Comparison of ENCODE assay signal across 8 cellular contexts in the genomic region with DNA sequence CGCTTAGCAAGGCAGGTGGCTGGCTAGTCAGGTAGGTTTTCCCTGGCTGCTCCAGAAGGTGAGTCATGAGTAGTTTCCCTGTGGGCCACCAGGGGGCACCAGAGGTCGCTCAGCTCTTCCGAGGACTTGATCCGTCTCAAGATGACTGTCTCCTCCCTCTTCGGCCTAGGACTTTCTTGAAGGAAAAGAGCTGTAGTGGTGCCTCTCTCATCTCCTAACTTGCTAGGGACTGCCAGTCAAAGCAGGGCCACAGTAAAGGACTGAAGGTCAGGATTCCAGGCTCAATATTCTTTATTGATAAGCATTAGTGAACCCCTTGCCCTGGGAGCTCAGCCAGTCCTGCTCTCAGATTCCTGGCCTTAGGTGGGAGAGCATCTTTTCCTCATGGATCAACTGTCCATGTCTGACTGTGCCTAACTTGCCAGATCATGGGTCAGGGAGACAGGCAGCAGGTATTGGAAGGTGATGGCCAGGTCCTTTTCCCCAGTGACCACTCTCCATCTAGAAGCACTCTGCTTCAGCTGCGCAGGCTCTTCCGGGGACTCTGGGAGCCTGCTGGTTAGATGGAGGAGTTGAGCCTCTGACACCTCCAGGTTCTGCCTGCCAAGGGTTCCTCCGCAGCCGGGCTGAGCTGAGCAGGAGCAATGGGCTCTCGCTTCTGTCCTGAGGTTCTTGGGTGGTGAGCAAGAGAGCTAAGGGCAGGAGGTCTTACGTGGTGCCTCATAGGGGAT. TPM values are rescaled to one million over a fixed set of nuclear protein-coding genes. Genes with fewer than 3 reads are reported as not detected.
A peak's percentile ranks its signal among the peaks of the same experiment; 100 is the strongest.
DNase-seq lines count a peak whose midpoint lies in the region; ATAC-seq, FAIRE-seq and TF ChIP-seq lines count a peak whose summit lies in the region.

No MANE protein-coding gene starts in this region.

- no peak for FAIRE-seq in D721Med (lab: Jason Lieb, UNC)
- FAIRE-seq in pancreas (lab: Jason Lieb, UNC): no peak

- no peaks in the 10 kb centered on the region for H3K36me3 ChIP-seq in KMS-11 (ENCODE audit: insufficient read depth)
- no peaks in the 10 kb centered on the region for H3K36me3 ChIP-seq in pancreas

- H3K4me1 ChIP-seq in KMS-11 (ENCODE audit: low read depth, poor library complexity, severe bottlenecking) (peaks cover 41% of the 10 kb centered on the region), pancreas (peaks cover 13 to 50% (median 29%) of the 10 kb centered on the region in 3 donors)

- H3K27ac ChIP-seq in KMS-11: no peak overlapping the region
- peak overlapping the region in 3 of 4 donors; percentile 23 to 62 (median 27) for H3K27ac ChIP-seq in pancreas

- peak overlapping the region; percentile 10; the same call in 1 of the 2 replicates for H2AFZ ChIP-seq in KMS-11 (ENCODE audit: low read depth)

- no peak overlapping the region for H3K9ac ChIP-seq in KMS-11

- H3K27me3 ChIP-seq in KMS-11 (ENCODE audit: insufficient read depth, low read depth) (no peaks in the 10 kb centered on the region), pancreas (no peaks in the 10 kb centered on the region)

- H3K9me3 Mint-ChIP-seq in activated naive CD4-positive, alpha-beta T cell treated with anti-CD3 and anti-CD28 coated beads for 36 hours: no peaks in the 10 kb centered on the region

- peak overlapping the region; percentile 35 for H3K4me3 Mint-ChIP-seq in activated naive CD4-positive, alpha-beta T cell treated with anti-CD3 and anti-CD28 coated beads for 36 hours

- peak overlapping the region; percentile 86 for H3K27ac Mint-ChIP-seq in activated naive CD4-positive, alpha-beta T cell treated with anti-CD3 and anti-CD28 coated beads for 36 hours

- ATAC-seq in pancreas (peak; percentile 23 to 40 (median 34)), GM18517 (IDR thresholded peaks at IDR 0.05; ENCODE audit: unreplicated experiment) (no peak), GM19467 (IDR thresholded peaks at IDR 0.05; ENCODE audit: unreplicated experiment) (no peak)

- no peak overlapping the region for H3K4me3 ChIP-seq in KMS-11 (IDR thresholded peaks at IDR 0.05; ENCODE audit: insufficient read depth, low read depth, low read length)
- peak overlapping the region in 1 of 4 donors; percentile 63 for H3K4me3 ChIP-seq in pancreas

- CTCF ChIA-PET in activated naive CD4-positive, alpha-beta T cell treated with anti-CD3 and anti-CD28 coated beads for 36 hours (lab: Charles Lee): interaction anchor here (0.6 to 17.3 kb wide), 29 partner anchors 9 to 391 kb away, joined by 3 to 636 read pairs (median 5); a partner anchor contains a TSS

- no peaks in the 10 kb centered on the region for H3K27me3 Mint-ChIP-seq in activated naive CD4-positive, alpha-beta T cell treated with anti-CD3 and anti-CD28 coated beads for 36 hours (ENCODE audit: low read depth)

- H3K9me3 ChIP-seq in pancreas: no peaks in the 10 kb centered on the region

- peak; percentile 85 for TF ChIP-seq CTCF in D721Med (IDR thresholded peaks at IDR 0.05; ENCODE audit: insufficient read depth, missing control alignments)
- peak; percentile 80 for TF ChIP-seq CTCF in KMS-11 (conservative IDR thresholded peaks at IDR 0.05; ENCODE audit: low read depth, low read length)
- TF ChIP-seq CTCF in pancreas (IDR thresholded peaks at IDR 0.05): peak; percentile 90 to 97 (median 94)

- intact Hi-C loops in activated naive CD4-positive, alpha-beta T cell treated with anti-CD3 and anti-CD28 coated beads for 36 hours (cut with micrococcal nuclease): loop anchor here (1.0 to 5.0 kb wide), 3 partner anchors 31 to 306 kb away; a partner anchor contains a TSS
- intact Hi-C loops in pancreas (cut with DNase I): no loop called here

- WGBS in pancreas, 2 donors: 52 to 54% methylated on average over 11 of the region's 11 CpGs

- H4K20me1 ChIP-seq in KMS-11 (ENCODE audit: insufficient read depth): no peaks in the 10 kb centered on the region

- no peak overlapping the region; the same call in 1 of the 2 replicates for H3K4me2 ChIP-seq in KMS-11

- DNase-seq in D721Med (ENCODE audit: insufficient read length, low spot score) (peak; percentile 71), SHP77 (lab: John Stamatoyannopoulos, UW) (peak; percentile 50 to 53), foreskin melanocyte (peak; percentile 42), pancreas (peak; percentile 57 to 82 (median 73))
- DNase-seq in activated naive CD4-positive, alpha-beta T cell treated with anti-CD3 and anti-CD28 coated beads for 36 hours: peak; percentile 72

- H3K4me1 Mint-ChIP-seq in activated naive CD4-positive, alpha-beta T cell treated with anti-CD3 and anti-CD28 coated beads for 36 hours (ENCODE audit: low read depth): peaks cover 62% of the 10 kb centered on the region

- no peaks in the 10 kb centered on the region for H3K79me2 ChIP-seq in KMS-11 (ENCODE audit: insufficient read depth, low read depth)

- H3K36me3 Mint-ChIP-seq in activated naive CD4-positive, alpha-beta T cell treated with anti-CD3 and anti-CD28 coated beads for 36 hours (ENCODE audit: low read depth): no peaks in the 10 kb centered on the region

RNA-seq across cellular contexts. Expression of a gene that starts 1.9 kb away (rescaled TPM):
- 10 to 100 TPM; 40.7 to 42.0 TPM for total RNA-seq in activated naive CD4-positive, alpha-beta T cell treated with anti-CD3 and anti-CD28 coated beads for 36 hours
- total RNA-seq in pancreas: 10 to 100 TPM; 35.0 to 50.8 (median 43.4) TPM
- polyA plus RNA-seq in pancreas: 10 to 100 TPM; 80.6 to 99.3 TPM

RNA-seq across cellular contexts. Expression of a gene that starts 22.0 kb away (rescaled TPM):
- not detected for total RNA-seq in activated naive CD4-positive, alpha-beta T cell treated with anti-CD3 and anti-CD28 coated beads for 36 hours
- total RNA-seq in pancreas: 1 to 10 TPM; 1.3 to 5.0 (median 2.3) TPM
- polyA plus RNA-seq in pancreas: 10 to 100 TPM in 1 of 2 donors, 1 to 10 TPM in 1; 9.4 to 11.2 TPM

RNA-seq across cellular contexts. Expression of a gene that starts 40.3 kb away (rescaled TPM):
- 10 to 100 TPM; 29.5 to 30.7 TPM for total RNA-seq in activated naive CD4-positive, alpha-beta T cell treated with anti-CD3 and anti-CD28 coated beads for 36 hours
- total RNA-seq in pancreas: 10 to 100 TPM in 5 of 6 donors, 1 to 10 TPM in 1; 9.4 to 18.0 (median 12.8) TPM
- polyA plus RNA-seq in pancreas: 10 to 100 TPM; 39.8 to 45.2 TPM

RNA-seq across cellular contexts. Expression of a gene that starts 48.1 kb away (rescaled TPM):
- 1 to 10 TPM; 4.1 to 5.4 TPM for total RNA-seq in activated naive CD4-positive, alpha-beta T cell treated with anti-CD3 and anti-CD28 coated beads for 36 hours
- total RNA-seq in pancreas: 10 to 100 TPM; 15.2 to 29.1 (median 21.2) TPM
- 10 to 100 TPM; 29.0 to 29.2 TPM for polyA plus RNA-seq in pancreas

RNA-seq across cellular contexts. Expression of a gene that starts 50.2 kb away (rescaled TPM):
- total RNA-seq in activated naive CD4-positive, alpha-beta T cell treated with anti-CD3 and anti-CD28 coated beads for 36 hours: 100 to 1,000 TPM; 202 to 204 TPM
- total RNA-seq in pancreas: 10 to 100 TPM; 49.0 to 72.8 (median 62.9) TPM
- 10 to 100 TPM; 57.7 to 68.5 TPM for polyA plus RNA-seq in pancreas

Comparison
In these comparisons a context has a peak if more than half of its experiments do, and no peak if none do; other contexts are left out.
1. ATAC-seq: peak in pancreas (4 of 4); none in GM18517 (single experiment) and GM19467 (single experiment).
2. Peak in every context shown above with its lines, with median percentiles within 50 percentile points of each other: DNase-seq and CTCF ChIP-seq.